ENCODE assay signal across 7 cellular contexts in genomic region chr16:11668590-11669379, GRCh38. TPM values are rescaled to one million over a fixed set of nuclear protein-coding genes. Genes with fewer than 3 reads are reported as not detected.
DNase-seq lines count a peak whose midpoint lies in the region; ATAC-seq and TF ChIP-seq lines count a peak whose summit lies in the region.

No MANE protein-coding gene starts in this region.

- peaks cover 30% of the 10 kb centered on the region for H3K4me1 ChIP-seq in prostate gland (replicated peaks)

- in situ Hi-C loops in KBM-7 (cut with MboI; ENCODE audit: low pct_unique_long_range_greater_than_20kb, low sequenced_read_pairs), result no loop called here

- CTCF ChIA-PET in activated CD8-positive, alpha-beta T cell treated with anti-CD3 and anti-CD28 coated beads for 36 hours (lab: Charles Lee), result interaction anchor here (1.1 to 1.5 kb wide), 5 partner anchors 23 to 705 kb away, joined by 3 to 6 read pairs (median 3); no protein-coding TSS in a partner anchor

- TF ChIP-seq POLR2A in prostate gland (IDR thresholded peaks at IDR 0.05), result no peak

- no peaks in the 10 kb centered on the region for H3K27me3 Mint-ChIP-seq in activated CD8-positive, alpha-beta T cell treated with anti-CD3 and anti-CD28 coated beads for 36 hours

- intact Hi-C loops in activated CD8-positive, alpha-beta T cell treated with anti-CD3 and anti-CD28 coated beads for 36 hours (cut with micrococcal nuclease), result no loop called here
- intact Hi-C loops in prostate gland (cut with DNase I), result loop anchor here (10.0 kb wide), 1 partner anchor 126 kb away; the partner anchor contains the start of gene ZC3H7A

- H3K4me1 Mint-ChIP-seq in activated CD8-positive, alpha-beta T cell treated with anti-CD3 and anti-CD28 coated beads for 36 hours (ENCODE audit: low read depth), result peaks cover 73% of the 10 kb centered on the region

- H3K27me3 ChIP-seq in HL-60 (ENCODE audit: insufficient read depth, poor library complexity, severe bottlenecking), result no peaks in the 10 kb centered on the region
- no peaks in the 10 kb centered on the region for H3K27me3 ChIP-seq in prostate gland (replicated peaks; ENCODE audit: insufficient read depth)

- no peaks in the 10 kb centered on the region for H3K9me3 Mint-ChIP-seq in activated CD8-positive, alpha-beta T cell treated with anti-CD3 and anti-CD28 coated beads for 36 hours

- DNase-seq in HL-60 (ENCODE audit: low read depth in 1 of 2, low spot score in 1 of 2) (no peak), foreskin fibroblast (peak in 1 of 2 donors; percentile 50), prostate gland (ENCODE audit: low spot score) (no peak), KBM-7 (no peak)
- peak; percentile 26 for DNase-seq in activated CD8-positive, alpha-beta T cell treated with anti-CD3 and anti-CD28 coated beads for 36 hours

- no peaks in the 10 kb centered on the region for H3K36me3 Mint-ChIP-seq in activated CD8-positive, alpha-beta T cell treated with anti-CD3 and anti-CD28 coated beads for 36 hours (ENCODE audit: low read depth)

- H3K27ac ChIP-seq in HL-60 (replicated peaks), result 0 out of 2 replicates have a peak overlapping the region, but pooled peaks have one; percentile 3
- H3K27ac ChIP-seq in prostate gland, result peak overlapping the region; percentile 69 to 74

- H3K9me3 ChIP-seq in prostate gland, result no peaks in the 10 kb centered on the region

- H3K4me3 ChIP-seq in HL-60 (replicated peaks; ENCODE audit: insufficient read depth, low read length) (peak overlapping the region; percentile 73), foreskin fibroblast (ENCODE audit: low read depth in 1 of 2, low read length in 2 of 2) (peak overlapping the region; percentile 72 to 76), prostate gland (peak overlapping the region; percentile 88 to 89)

- 2% methylated on average over 70 of the region's 100 CpGs for WGBS in prostate gland

- no peak for ATAC-seq in activated CD8-positive, alpha-beta T cell treated with anti-CD3 and anti-CD28 coated beads for 36 hours
- ATAC-seq in HG03460 (IDR thresholded peaks at IDR 0.05; ENCODE audit: unreplicated experiment) (no peak), HG03108 (IDR thresholded peaks at IDR 0.05; ENCODE audit: unreplicated experiment) (no peak)

- POLR2A ChIA-PET in activated CD8-positive, alpha-beta T cell treated with anti-CD3 and anti-CD28 coated beads for 36 hours (lab: Charles Lee), result interaction anchor here (0.6 to 1.7 kb wide), 6 partner anchors 10 to 126 kb away, joined by 3 to 7 read pairs (median 3); no protein-coding TSS in a partner anchor

- H3K27ac Mint-ChIP-seq in activated CD8-positive, alpha-beta T cell treated with anti-CD3 and anti-CD28 coated beads for 36 hours, result no peak overlapping the region

- peak overlapping the region; percentile 77 for H3K4me3 Mint-ChIP-seq in activated CD8-positive, alpha-beta T cell treated with anti-CD3 and anti-CD28 coated beads for 36 hours

- H3K36me3 ChIP-seq in prostate gland, result no peaks in the 10 kb centered on the region

- no peak for TF ChIP-seq CTCF in HL-60 (IDR thresholded peaks at IDR 0.05; ENCODE audit: insufficient read depth, low read length)
- no peak for TF ChIP-seq CTCF in activated CD8-positive, alpha-beta T cell treated with anti-CD3 and anti-CD28 coated beads for 36 hours (IDR thresholded peaks at IDR 0.05)
- no peak for TF ChIP-seq CTCF in foreskin fibroblast (IDR thresholded peaks at IDR 0.05; ENCODE audit: low read depth, low read length)
- TF ChIP-seq CTCF in prostate gland (IDR thresholded peaks at IDR 0.05), result no peak

RNA-seq across cellular contexts. Expression of gene SNN, which starts 0.5 kb away (rescaled TPM):
- total RNA-seq in activated CD8-positive, alpha-beta T cell treated with anti-CD3 and anti-CD28 coated beads for 36 hours, result 1 to 10 TPM; 8.2 to 9.5 TPM
- 10 to 100 TPM; 20.8 TPM for total RNA-seq in prostate gland
